ENCODE assay signal across 19 cellular contexts in genomic region chr14:97290977-97291376, GRCh38.
"Had no signal": no experiment of that assay in that cellular context is flagged by ENCODE, and none has a peak within 500 bp of the region (broad histone marks: within the 10 kb centered on the region; RNA-seq: fewer than 3 reads in every experiment).

No MANE protein-coding gene starts in this region.

- H3K9me3 ChIP-seq: body of pancreas, esophagus squamous epithelium, neutrophil, pancreas, right lobe of liver, upper lobe of right lung had no signal

- H3K4me3 ChIP-seq: body of pancreas, esophagus squamous epithelium, pancreas, right lobe of liver, upper lobe of right lung had no signal

- H3K36me3 Mint-ChIP-seq: activated naive CD4-positive, alpha-beta T cell treated with anti-CD3 and anti-CD28 coated beads, Interleukin-2, amount 50 U/mL, for 24 hours; naive thymus-derived CD8-positive, alpha-beta T cell had no signal

- DNase-seq: activated CD4-positive, alpha-beta T cell treated with anti-CD3 and anti-CD28 coated beads, Interleukin-2, amount 10 ng/mL, durations not matched to agents 24 days and 14 days; activated CD4-positive, CD25-positive, alpha-beta regulatory T cell; activated gamma-delta T cell; activated T-cell treated with anti-CD3 and anti-CD28 coated beads, Interleukin-2, amount 50 U/mL, for 72 hours; amniotic stem cell; body of pancreas; dermis blood vessel endothelial cell; effector memory CD4-positive, alpha-beta T cell; esophagus squamous epithelium; mesendoderm; naive thymus-derived CD8-positive, alpha-beta T cell; pancreas; right lobe of liver; small intestine; stimulated activated CD4-positive, alpha-beta T cell treated with anti-CD3 and anti-CD28 coated beads, Interleukin-15, amount 100 ng/mL, for 24 hours; stimulated activated CD4-positive, alpha-beta T cell treated with anti-CD3 and anti-CD28 coated beads, Interleukin-2, amount 100 ng/mL, for 48 hours; upper lobe of right lung had no signal

- H3K4me3 Mint-ChIP-seq: activated CD4-positive, alpha-beta T cell treated with anti-CD3 and anti-CD28 coated beads, Interleukin-2, amount 10 ng/mL, durations not matched to agents 24 days and 14 days; activated naive CD4-positive, alpha-beta T cell treated with anti-CD3 and anti-CD28 coated beads, Interleukin-2, amount 50 U/mL, for 24 hours; activated T-cell treated with anti-CD3 and anti-CD28 coated beads, Interleukin-2, amount 50 U/mL, for 72 hours had no signal

- H3K27ac Mint-ChIP-seq: activated CD4-positive, alpha-beta T cell treated with anti-CD3 and anti-CD28 coated beads, Interleukin-2, amount 10 ng/mL, durations not matched to agents 24 days and 14 days; activated naive CD4-positive, alpha-beta T cell treated with anti-CD3 and anti-CD28 coated beads, Interleukin-2, amount 50 U/mL, for 24 hours; activated T-cell treated with anti-CD3 and anti-CD28 coated beads, Interleukin-2, amount 50 U/mL, for 72 hours had no signal

- H3K4me1 ChIP-seq: body of pancreas, esophagus squamous epithelium, pancreas, right lobe of liver, upper lobe of right lung had no signal

- H3K27me3 ChIP-seq: right lobe of liver had no signal

- H3K9me3 Mint-ChIP-seq: activated naive CD4-positive, alpha-beta T cell treated with anti-CD3 and anti-CD28 coated beads, Interleukin-2, amount 50 U/mL, for 24 hours had no signal

- H3K36me3 ChIP-seq: esophagus squamous epithelium, neutrophil, pancreas, right lobe of liver, upper lobe of right lung had no signal

- H3K27ac ChIP-seq: body of pancreas, esophagus squamous epithelium, neutrophil, pancreas, right lobe of liver, upper lobe of right lung had no signal

- ATAC-seq: activated T-cell treated with anti-CD3 and anti-CD28 coated beads, Interleukin-2, amount 50 U/mL, for 72 hours; body of pancreas; naive thymus-derived CD8-positive, alpha-beta T cell; pancreas; right lobe of liver; upper lobe of right lung had no signal
